ENCODE assay signal across 1 cellular context in the genomic region with DNA sequence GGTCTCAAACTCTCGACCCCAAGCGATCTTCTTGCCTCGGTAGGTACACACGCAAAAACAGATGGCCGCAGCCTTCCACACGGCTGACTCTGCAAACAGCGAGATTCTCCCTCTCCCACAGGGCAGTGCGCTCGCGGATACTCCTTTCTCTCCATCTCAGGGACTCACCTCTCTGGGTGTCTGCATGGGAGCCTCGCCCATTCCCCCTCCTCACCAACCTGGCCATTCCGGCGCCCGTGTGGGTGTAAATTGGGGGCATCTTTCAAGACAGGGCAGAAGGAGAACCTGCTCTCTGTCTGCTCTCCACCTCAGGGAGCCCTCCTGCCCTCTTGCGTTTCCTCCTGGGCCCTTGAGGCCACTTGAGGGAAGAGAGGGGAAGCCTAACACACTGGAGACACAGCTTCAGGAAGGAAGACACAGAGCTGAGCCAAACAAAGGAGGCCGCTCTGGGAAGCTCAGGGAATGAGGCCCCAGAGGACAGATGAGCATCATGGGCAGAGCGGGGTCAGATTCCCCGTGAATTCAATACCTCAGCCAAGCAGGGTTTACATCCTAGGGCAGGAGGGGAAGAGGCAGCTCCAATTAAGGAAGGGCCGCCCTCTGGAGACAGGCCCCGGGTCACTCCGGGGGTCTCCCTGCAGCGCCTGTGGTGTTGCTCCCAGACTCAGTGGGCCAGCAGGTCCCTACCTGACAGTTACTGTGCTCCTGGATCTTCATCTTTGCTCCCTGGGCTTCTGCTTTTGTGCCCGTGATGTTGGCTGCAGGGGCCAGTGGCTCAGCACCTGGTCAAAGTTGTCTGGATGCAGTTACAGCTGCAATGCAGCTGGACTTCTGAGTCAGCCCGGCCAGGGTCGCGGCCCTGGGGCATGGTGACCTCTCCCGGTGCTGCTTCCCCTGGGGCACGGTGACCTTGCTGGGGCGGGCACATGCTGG.
TF ChIP-seq lines count a peak whose summit lies in the region.

No MANE protein-coding gene starts in this region.

TF ChIP-seq in HepG2, 621 proteins besides CTCF, POLR2A, EP300 and RAD21:
- TF ChIP-seq ZNF33B (CRISPR knock-in tag; IDR thresholded peaks at IDR 0.05) (no peak), ZNF687 (CRISPR knock-in tag; IDR thresholded peaks at IDR 0.05) (peak; percentile 28; the same call in 1 of the 2 replicates)
